In genomic region chr4:680565-680930, GRCh38 we compare ENCODE assay signal across 9 cellular contexts. TPM values are rescaled to one million over a fixed set of nuclear protein-coding genes. Genes with fewer than 3 reads are reported as not detected.
DNase-seq lines count a peak whose midpoint lies in the region; ATAC-seq, FAIRE-seq and TF ChIP-seq lines count a peak whose summit lies in the region.
"Had no signal": no experiment of that assay in that cellular context is flagged by ENCODE, and none has a peak within 500 bp of the region (broad histone marks: within the 10 kb centered on the region; RNA-seq: fewer than 3 reads in every experiment).

No MANE protein-coding gene starts in this region.

- DNase-seq in AG10803 (ENCODE audit: low read depth) (no peak), HFF-Myc (ENCODE audit: extremely low read depth, low read depth) (no peak), breast epithelium (ENCODE audit: low spot score in 2 of 2) (peak in 1 of 2 donors; percentile 56), frontal cortex (ENCODE audit: low spot score in 2 of 2) (no peak), DMS 273 (lab: John Stamatoyannopoulos, UW; ENCODE audit: unreplicated experiment) (no peak)
- DNase-seq: NCI-H526 treated with DMSO at 0.1 percent for 48 hours had no signal

- peak overlapping the region; percentile 54 to 81 for H3K27ac ChIP-seq in breast epithelium
- no peak overlapping the region for H3K27ac ChIP-seq in mucosa of rectum (ENCODE audit: low read depth in 2 of 2, low read length in 2 of 2)

- peak overlapping the region; percentile 54 for H3K4me3 ChIP-seq in AG10803 (ENCODE audit: low read length)
- peak overlapping the region; percentile 41 for H3K4me3 ChIP-seq in HFF-Myc (replicated peaks; ENCODE audit: low read depth, low read length)
- H3K4me3 ChIP-seq in breast epithelium: peak overlapping the region; percentile 49 to 92 (median 63)
- peak overlapping the region; percentile 26 to 40 for H3K4me3 ChIP-seq in mucosa of rectum (ENCODE audit: low read length in 2 of 2)

- peak overlapping the region in 1 of 2 donors; percentile 28 for H3K9ac ChIP-seq in mucosa of rectum (ENCODE audit: low read depth in 1 of 2, low read length in 2 of 2)

- no peak for ATAC-seq in GM18517 (IDR thresholded peaks at IDR 0.05; ENCODE audit: unreplicated experiment)
- ATAC-seq in GM21381 (IDR thresholded peaks at IDR 0.05; ENCODE audit: unreplicated experiment): no peak

- intact Hi-C loops in breast epithelium (cut with DNase I; ENCODE audit: low total_unique reads): no loop called here

- no peaks in the 10 kb centered on the region for H3K36me3 ChIP-seq in breast epithelium
- H3K36me3 ChIP-seq in mucosa of rectum (ENCODE audit: control insufficient read depth in 2 of 2, insufficient read depth in 2 of 2, low read length in 2 of 2): no peaks in the 10 kb centered on the region

- TF ChIP-seq POLR2A in breast epithelium (IDR thresholded peaks at IDR 0.05): no peak

- H3K4me1 ChIP-seq in breast epithelium (peaks cover 10 to 15% of the 10 kb centered on the region in 2 donors), mucosa of rectum (ENCODE audit: control insufficient read depth in 2 of 2, insufficient read depth in 2 of 2, low read length in 2 of 2) (peaks cover 36 to 44% of the 10 kb centered on the region in 2 donors)

- FAIRE-seq in frontal cortex (lab: Jason Lieb, UNC): no peak

- H3K27me3 ChIP-seq in breast epithelium: no peaks in the 10 kb centered on the region
- H3K27me3 ChIP-seq in mucosa of rectum (ENCODE audit: control insufficient read depth in 2 of 2, insufficient read depth in 2 of 2, low read length in 2 of 2): no peaks in the 10 kb centered on the region

- TF ChIP-seq CTCF in AG10803 (conservative IDR thresholded peaks at IDR 0.05; ENCODE audit: low read length) (no peak), HFF-Myc (IDR thresholded peaks at IDR 0.05; ENCODE audit: low read depth, low read length, missing control alignments) (no peak), breast epithelium (IDR thresholded peaks at IDR 0.05) (no peak)

- no peaks in the 10 kb centered on the region for H3K9me3 ChIP-seq in breast epithelium
- H3K9me3 ChIP-seq in mucosa of rectum (ENCODE audit: control insufficient read depth in 2 of 2, low read length in 2 of 2): no peaks in the 10 kb centered on the region

RNA-seq across cellular contexts. Expression of gene MYL5, which starts 6.2 kb away (rescaled TPM):
- total RNA-seq in breast epithelium: 10 to 100 TPM in 2 of 3 donors, 1 to 10 TPM in 1; 7.9 to 14.9 (median 12.1) TPM
- 3.7 TPM for total RNA-seq in frontal cortex

RNA-seq across cellular contexts. Expression of gene ATP5ME, which starts 6.5 kb away (rescaled TPM):
- total RNA-seq in breast epithelium (100 to 1,000 TPM; 108 to 179 (median 128) TPM), frontal cortex (70.9 TPM)

RNA-seq across cellular contexts. Expression of gene SLC49A3, which starts 8.4 kb away (rescaled TPM):
- total RNA-seq in breast epithelium (10 to 100 TPM; 14.4 to 22.3 (median 18.3) TPM), frontal cortex (0.82 TPM)

RNA-seq across cellular contexts. Expression of gene PCGF3, which starts 25.1 kb away (rescaled TPM):
- 10 to 100 TPM; 60.6 to 71.7 (median 69.4) TPM for total RNA-seq in breast epithelium
- total RNA-seq in frontal cortex: 62.8 TPM

RNA-seq across cellular contexts. Expression of gene PDE6B, which starts 55.2 kb away (rescaled TPM):
- total RNA-seq in breast epithelium (10 to 100 TPM in 1 of 3 donors, 1 to 10 TPM in 2; 2.7 to 10.2 (median 8.5) TPM), frontal cortex (2.0 TPM)

Comparison
In these comparisons a context has a peak if more than half of its experiments do, and no peak if none do; other contexts are left out.
1. H3K27ac ChIP-seq: peak in breast epithelium (2 of 2); none in mucosa of rectum (0 of 2).
2. Peak in every context shown above with its lines, with median percentiles within 50 percentile points of each other: H3K4me3 ChIP-seq.